15 cellular contexts compared by ENCODE assay signal in the genomic region with DNA sequence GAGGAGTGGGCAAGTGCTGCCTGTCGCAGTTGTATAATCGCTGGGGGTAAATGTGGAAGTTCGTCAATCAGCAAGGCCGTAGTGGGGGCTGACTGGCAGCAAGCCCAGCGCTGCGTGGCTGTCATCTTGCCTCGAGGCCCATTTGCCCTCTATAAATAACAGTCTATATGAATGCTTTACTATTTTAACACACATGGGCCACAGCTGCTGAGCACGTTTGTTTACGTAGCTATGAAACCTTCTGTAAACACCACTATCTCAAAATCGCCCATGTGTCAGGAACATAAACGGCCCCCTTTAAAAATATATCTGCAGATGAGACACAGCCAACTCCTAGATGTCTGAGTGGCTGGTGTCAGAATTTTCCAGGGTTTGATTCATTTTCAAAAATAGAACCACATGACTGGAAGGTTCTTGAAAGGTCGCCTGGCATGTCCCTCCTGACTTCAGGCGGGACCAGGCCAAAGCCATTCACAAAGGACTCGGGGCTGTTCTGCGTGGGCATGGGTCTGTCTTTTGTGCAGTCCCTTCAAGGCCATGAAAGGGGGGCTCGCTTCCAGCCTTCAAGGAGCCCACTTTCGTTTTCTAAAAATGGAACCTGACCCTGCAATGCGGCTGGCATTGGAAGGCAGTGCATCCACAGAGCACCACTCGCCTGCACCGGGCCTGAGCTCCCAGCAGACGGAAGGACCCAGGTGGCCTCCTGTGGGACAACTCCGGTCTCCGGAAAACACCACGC.
DNase-seq lines count a peak whose midpoint lies in the region; ATAC-seq and TF ChIP-seq lines count a peak whose summit lies in the region.
"Had no signal": no experiment of that assay in that cellular context is flagged by ENCODE, and none has a peak within 500 bp of the region (broad histone marks: within the 10 kb centered on the region; RNA-seq: fewer than 3 reads in every experiment).

No MANE protein-coding gene starts in this region.

- no peak for TF ChIP-seq CTCF in cardiac fibroblast (IDR thresholded peaks at IDR 0.05; ENCODE audit: low read depth, low read length)

- H3K27ac ChIP-seq in caudate nucleus (ENCODE audit: low read depth, low read length) = no peak overlapping the region
- H3K27ac ChIP-seq: colonic mucosa, HL-60, prostate gland had no signal

- no peak for ATAC-seq in GM21723 (IDR thresholded peaks at IDR 0.05; ENCODE audit: unreplicated experiment)

- peak; percentile 56 for DNase-seq in COR-L47 (lab: John Stamatoyannopoulos, UW)
- peak; percentile 93 for DNase-seq in NCI-H1105 treated with DMSO at 0.1 percent for 48 hours (lab: John Stamatoyannopoulos, UW)
- peak; percentile 15 for DNase-seq in cardiac fibroblast (ENCODE audit: low read depth in 2 of 2)
- DNase-seq in left kidney (ENCODE audit: low read depth, low spot score) = peak; percentile 68
- DNase-seq in stimulated activated CD4-positive, alpha-beta T cell treated with anti-CD3 and anti-CD28 coated beads, Interleukin-1b, Interleukin-23, amount 100 ng/mL, for 48 hours = no peak
- DNase-seq in caudate nucleus (lab: John Stamatoyannopoulos, UW) = no peak
- no peak for DNase-seq in Kasumi-1 (lab: John Stamatoyannopoulos, UW)
- DNase-seq: activated CD4-positive, alpha-beta T cell treated with anti-CD3 and anti-CD28 coated beads for 1 hour; activated effector memory CD4-positive, alpha-beta T cell treated with Interleukin-2 at 50 U/mL for 16 hours; CD4-positive, CD25-positive, alpha-beta regulatory T cell; colonic mucosa; NCI-H2107 had no signal

- no peak overlapping the region for H3K4me3 ChIP-seq in cardiac fibroblast (replicated peaks in 1 of 2; ENCODE audit: low read depth in 2 of 2, low read length in 2 of 2)
- H3K4me3 ChIP-seq: colonic mucosa, prostate gland had no signal

Comparison
In these comparisons a context has a peak if more than half of its experiments do, and no peak if none do; other contexts are left out.
1. DNase-seq: peak in COR-L47 (single experiment), NCI-H1105 treated with DMSO at 0.1 percent for 48 hours (single experiment), cardiac fibroblast (2 of 2) and left kidney (single experiment); none in stimulated activated CD4-positive, alpha-beta T cell treated with anti-CD3 and anti-CD28 coated beads, Interleukin-1b, Interleukin-23, amount 100 ng/mL, for 48 hours (single experiment), caudate nucleus (0 of 61) and Kasumi-1 (0 of 2).